ENCODE assay signal across 7 cellular contexts in the genomic region with DNA sequence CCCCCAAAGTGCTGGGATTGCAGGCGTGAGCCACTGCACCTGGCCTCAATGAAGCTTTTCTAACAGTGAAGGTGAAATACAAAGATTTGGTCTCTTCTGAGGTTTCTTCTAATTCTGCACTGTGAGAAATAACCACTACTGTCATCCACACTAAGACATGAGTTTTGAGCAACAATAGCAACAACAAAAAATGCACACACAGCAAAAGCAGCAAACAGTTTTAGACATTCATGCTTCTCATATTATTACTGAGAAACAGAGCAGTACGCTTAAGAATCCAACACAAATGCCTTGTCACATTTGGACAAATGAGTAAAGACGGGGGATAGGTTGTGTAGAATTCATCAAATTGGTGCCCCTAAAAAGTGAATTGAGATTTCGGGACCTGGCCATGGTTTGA.
"Had no signal": no experiment of that assay in that cellular context is flagged by ENCODE, and none has a peak within 500 bp of the region (broad histone marks: within the 10 kb centered on the region; RNA-seq: fewer than 3 reads in every experiment).

No MANE protein-coding gene starts in this region.

- DNase-seq: GM23248, GOT3, H9, HCEC 1CT, KG1 had no signal

- FAIRE-seq: H54 had no signal

- H3K4me3 ChIP-seq: GM23248 had no signal

- H3K27ac ChIP-seq: GM23248, HL-60 had no signal

- H2AFZ ChIP-seq: GM23248 had no signal

- H3K9ac ChIP-seq: GM23248 had no signal
